Comparison of ENCODE assay signal across 8 cellular contexts in the genomic region with DNA sequence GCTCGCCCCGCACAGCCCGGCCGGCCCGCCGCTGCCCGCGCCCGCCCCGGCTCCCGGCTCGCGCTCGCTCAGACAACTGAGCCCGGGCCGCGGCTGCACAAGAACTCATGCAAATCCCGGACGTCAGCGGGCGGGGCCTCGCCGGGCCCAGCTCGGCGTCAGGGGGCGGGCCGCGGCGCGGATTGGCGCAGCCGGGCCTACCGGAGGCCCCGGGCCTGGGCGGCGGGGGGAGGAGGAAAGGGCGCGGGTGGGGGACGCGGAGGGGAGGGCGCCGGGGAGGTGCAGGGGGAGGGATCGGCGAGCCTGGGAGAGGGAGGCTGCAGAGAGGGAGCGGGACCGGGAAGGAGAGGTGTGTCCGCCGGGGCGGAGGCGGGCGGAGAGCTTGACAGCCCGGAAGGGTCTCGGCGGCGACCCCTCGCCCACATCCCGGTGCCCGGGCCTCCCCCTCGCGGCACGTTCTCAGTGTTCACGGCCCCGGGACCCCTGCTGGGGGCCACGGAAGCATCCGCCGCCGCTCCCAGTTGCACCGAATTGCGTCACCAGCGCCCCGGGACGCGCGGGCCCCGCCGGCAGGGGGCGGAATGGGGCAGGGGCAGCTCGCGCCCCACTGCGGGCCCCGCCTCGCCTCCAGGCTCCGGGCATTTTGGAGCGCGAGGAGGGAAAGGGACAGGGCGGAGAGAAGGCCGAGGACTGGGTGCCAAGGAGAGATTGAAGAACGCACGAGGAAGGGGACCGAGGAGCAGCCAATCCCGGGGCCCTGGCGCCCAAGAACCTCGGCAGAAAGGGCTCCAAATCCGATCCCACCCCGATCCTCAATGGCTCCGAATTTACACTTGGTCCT. TPM values are rescaled to one million over a fixed set of nuclear protein-coding genes. Genes with fewer than 3 reads are reported as not detected.
A peak's percentile ranks its signal among the peaks of the same experiment; 100 is the strongest.
DNase-seq lines count a peak whose midpoint lies in the region; TF ChIP-seq lines count a peak whose summit lies in the region.

Gene CBX4, minus strand, starts transcription at position 78 of the 841 bp plus-strand sequence. CDS start 189 bp downstream, outside the sequence.

- no peak within 1 kb of the TSS for H2BK120ac ChIP-seq in H9 (ENCODE audit: low read depth, low read length, poor library complexity, severe bottlenecking)

- H2BK20ac ChIP-seq in H9 (ENCODE audit: low read depth, low read length, poor library complexity, severe bottlenecking), result no peak within 1 kb of the TSS

- peak within 1 kb of the TSS; percentile 0 for H3K18ac ChIP-seq in H9 (ENCODE audit: insufficient read length, low read depth, low read length)

- H4K91ac ChIP-seq in H9 (ENCODE audit: insufficient read length, low read depth, low read length), result no peak within 1 kb of the TSS

- H2BK15ac ChIP-seq in H9 (ENCODE audit: low read depth, low read length), result no peak within 1 kb of the TSS

- WGBS in H9 (ENCODE audit: extremely low coverage, insufficient read length, low lambda C conversion rate), result no CpG with 5 or more reads among the region's 96 CpGs
- WGBS in suprapubic skin, result 2% methylated on average over 19 of the region's 96 CpGs

- peak within 1 kb of the TSS; percentile 86 for H3K4me2 ChIP-seq in H9 (ENCODE audit: insufficient read depth, insufficient read length, low read length)

- H3K27me3 ChIP-seq in H9 (ENCODE audit: insufficient read depth, low read length) (peaks cover 68% of the 10 kb centered on the region), suprapubic skin (peaks cover 34% of the 10 kb centered on the region)

- H3K4ac ChIP-seq in H9 (ENCODE audit: low read depth, low read length), result no peak within 1 kb of the TSS

- no peak within 1 kb of the TSS for H2BK12ac ChIP-seq in H9 (ENCODE audit: insufficient read length, low read depth, low read length)

- intact Hi-C loops in activated naive CD4-positive, alpha-beta T cell treated with anti-CD3 and anti-CD28 coated beads for 36 hours (cut with micrococcal nuclease), result loop anchor here (1.0 to 5.0 kb wide), 6 partner anchors 29 to 158 kb away; partner anchors contain the start of gene CBX8

- peak within 1 kb of the TSS; percentile 66 to 85 for H3K4me3 Mint-ChIP-seq in H9
- peak within 1 kb of the TSS; percentile 88 for H3K4me3 Mint-ChIP-seq in activated naive CD4-positive, alpha-beta T cell treated with anti-CD3 and anti-CD28 coated beads for 36 hours

- H3K36me3 ChIP-seq in suprapubic skin, result peaks cover 9% of the 10 kb centered on the region

- H3K9me3 Mint-ChIP-seq in H9, result peaks cover 2 to 5% of the 10 kb centered on the region in 2 experiments; a peak in 2 of 5 replicates
- no peaks in the 10 kb centered on the region for H3K9me3 Mint-ChIP-seq in activated naive CD4-positive, alpha-beta T cell treated with anti-CD3 and anti-CD28 coated beads for 36 hours

- no peaks in the 10 kb centered on the region for H3K79me2 ChIP-seq in H9 (ENCODE audit: insufficient read depth, low read length)

- H3K9ac ChIP-seq in H9 (ENCODE audit: extremely low read depth, insufficient read length, low read length), result no peak within 1 kb of the TSS

- CTCF ChIA-PET in activated naive CD4-positive, alpha-beta T cell treated with anti-CD3 and anti-CD28 coated beads for 36 hours (lab: Charles Lee), result interaction anchor here (0.8 to 1.9 kb wide), 10 partner anchors 11 to 154 kb away, joined by 3 to 6 read pairs (median 3); no protein-coding TSS in a partner anchor

- H3K27me3 Mint-ChIP-seq in H9 (ENCODE audit: low read depth), result peaks cover 90% of the 10 kb centered on the region
- peaks cover 31% of the 10 kb centered on the region for H3K27me3 Mint-ChIP-seq in activated naive CD4-positive, alpha-beta T cell treated with anti-CD3 and anti-CD28 coated beads for 36 hours (ENCODE audit: low read depth)

- no peak within 1 kb of the TSS for H4K8ac ChIP-seq in H9 (replicated peaks; ENCODE audit: insufficient read length, low read depth, low read length)

- H2AFZ ChIP-seq in H9 (ENCODE audit: low read length), result no peak within 1 kb of the TSS

- peaks cover 50% of the 10 kb centered on the region for H3K23me2 ChIP-seq in H9 (ENCODE audit: insufficient read length, low read depth, low read length, poor library complexity, severe bottlenecking)

- H4K5ac ChIP-seq in H9 (ENCODE audit: insufficient read length, low read depth, low read length), result no peak within 1 kb of the TSS

- H3K14ac ChIP-seq in H9 (ENCODE audit: insufficient read depth, low read length), result no peak within 1 kb of the TSS

- no peaks in the 10 kb centered on the region for H4K20me1 ChIP-seq in H9 (ENCODE audit: control insufficient read depth, insufficient read depth, insufficient read length)

- peaks cover 28 to 44% of the 10 kb centered on the region in 2 experiments for H3K4me1 Mint-ChIP-seq in H9
- peaks cover 59% of the 10 kb centered on the region for H3K4me1 Mint-ChIP-seq in activated naive CD4-positive, alpha-beta T cell treated with anti-CD3 and anti-CD28 coated beads for 36 hours (ENCODE audit: low read depth)

- H3K56ac ChIP-seq in H9 (ENCODE audit: insufficient read length, low read depth, low read length), result no peak within 1 kb of the TSS

- no peak within 1 kb of the TSS for H3K27ac Mint-ChIP-seq in H9
- H3K27ac Mint-ChIP-seq in activated naive CD4-positive, alpha-beta T cell treated with anti-CD3 and anti-CD28 coated beads for 36 hours, result peak within 1 kb of the TSS; percentile 78

- H3K23ac ChIP-seq in H9 (ENCODE audit: insufficient read length, low read depth, low read length), result no peak within 1 kb of the TSS

- TF ChIP-seq POLR2A in suprapubic skin (IDR thresholded peaks at IDR 0.05), result peak; percentile 31 to 84

- H2BK5ac ChIP-seq in H9 (ENCODE audit: insufficient read length, low read length), result no peak within 1 kb of the TSS

- peak; percentile 80 for TF ChIP-seq CTCF in H9 (conservative IDR thresholded peaks at IDR 0.05)
- TF ChIP-seq CTCF in suprapubic skin (IDR thresholded peaks at IDR 0.05), result peak; percentile 29 to 77

- no peak within 1 kb of the TSS for H2AK5ac ChIP-seq in H9 (ENCODE audit: insufficient read length, low read length)

- H3K4me1 ChIP-seq in H9 (ENCODE audit: insufficient read depth, low read length) (no peaks in the 10 kb centered on the region; the same call in 1 of the 2 replicates), suprapubic skin (peaks cover 82% of the 10 kb centered on the region)

- no peaks in the 10 kb centered on the region; a peak in 1 of 7 replicates for H3K36me3 Mint-ChIP-seq in H9 (ENCODE audit: insufficient read depth in 1 of 3, low read depth in 3 of 3)
- H3K36me3 Mint-ChIP-seq in activated naive CD4-positive, alpha-beta T cell treated with anti-CD3 and anti-CD28 coated beads for 36 hours (ENCODE audit: low read depth), result peaks cover 16% of the 10 kb centered on the region

- no peak for TF ChIP-seq EP300 in suprapubic skin (IDR thresholded peaks at IDR 0.05)

- peak within 1 kb of the TSS; percentile 87 for H3K4me3 ChIP-seq in suprapubic skin

- DNase-seq in ELF-1 (ENCODE audit: low read depth, low spot score) (peak; percentile 84), H9 (peak; percentile 97), MV-4-11 (lab: John Stamatoyannopoulos, UW) (peak; percentile 85), SK-N-DZ (ENCODE audit: low spot score) (peak; percentile 91), germinal center (ENCODE audit: low spot score) (peak; percentile 94), occipital lobe (lab: John Stamatoyannopoulos, UW) (peak; percentile 95), suprapubic skin (ENCODE audit: low spot score in 2 of 2) (peak; percentile 96 to 97)
- DNase-seq in activated naive CD4-positive, alpha-beta T cell treated with anti-CD3 and anti-CD28 coated beads for 36 hours, result peak; percentile 91

- H3K27ac ChIP-seq in H9 (ENCODE audit: insufficient read length, low read depth, low read length), result no peak within 1 kb of the TSS
- peak within 1 kb of the TSS; percentile 96 for H3K27ac ChIP-seq in suprapubic skin

- no peaks in the 10 kb centered on the region for H3K79me1 ChIP-seq in H9 (ENCODE audit: insufficient read depth, low read depth, low read length, poor library complexity, severe bottlenecking)

- H3T11ph ChIP-seq in H9 (ENCODE audit: low read length), result no peak within 1 kb of the TSS

- H3K9me3 ChIP-seq in H9 (ENCODE audit: control insufficient read depth, low read depth, low read length) (no peaks in the 10 kb centered on the region), suprapubic skin (no peaks in the 10 kb centered on the region)

RNA-seq across cellular contexts. Expression of gene CBX4, which starts in this region (rescaled TPM):
- total RNA-seq in H9 (2021) (5.1 and 6.2 TPM in 2 replicates), occipital lobe (19.2 TPM), suprapubic skin (10 to 100 TPM; 33.0 to 47.7 (median 38.0) TPM)
- 9.9 and 14.1 TPM in 2 replicates for polyA plus RNA-seq in SK-N-DZ (2014; cell fraction: cytosol; rRNA removed)
- polyA plus RNA-seq in SK-N-DZ (2014; cell fraction: nucleus; rRNA removed), result 25.6 and 26.8 TPM in 2 replicates
- total RNA-seq in activated naive CD4-positive, alpha-beta T cell treated with anti-CD3 and anti-CD28 coated beads for 36 hours, result 10 to 100 TPM; 22.7 to 26.3 TPM
